27 cellular contexts compared by ENCODE assay signal in the genomic region with DNA sequence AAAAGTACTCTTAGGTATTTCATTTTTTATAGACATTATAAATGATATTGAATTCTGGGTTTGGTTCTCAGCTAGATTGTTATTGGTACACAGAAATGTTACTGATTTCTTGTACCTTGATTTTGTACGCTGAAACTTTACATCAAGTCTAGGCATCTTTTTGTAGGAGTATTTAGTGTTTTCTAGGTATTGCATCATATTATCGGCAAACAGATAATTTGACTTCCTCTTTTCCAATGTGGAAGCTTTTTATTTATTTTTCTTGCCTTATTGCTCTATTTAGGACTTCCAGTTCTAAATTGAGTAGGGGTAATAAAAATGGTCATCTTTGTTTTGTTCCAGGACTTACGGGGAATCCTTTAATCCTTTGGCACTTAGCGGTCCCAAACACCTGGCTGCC.
"Had no signal": no experiment of that assay in that cellular context is flagged by ENCODE, and none has a peak within 500 bp of the region (broad histone marks: within the 10 kb centered on the region; RNA-seq: fewer than 3 reads in every experiment).

No MANE protein-coding gene starts in this region.

- H3K27ac ChIP-seq: HL-60, SJSA1, SK-N-MC had no signal

- FAIRE-seq: HTR-8/SVneo, RCC 7860 had no signal

- H3K36me3 ChIP-seq: SJSA1 had no signal

- DNase-seq: Karpas-422; MM.1S; NCI-H1048; NCI-H1105 treated with DMSO at 0.1 percent for 48 hours; NCI-H1417 treated with DMSO at 0.1 percent for 48 hours; NCI-H146; NCI-H1694 treated with DMSO at 0.1 percent for 48 hours; NCI-H2029; NCI-H2081 treated with DMSO at 0.1 percent for 48 hours; NCI-H2171; NCI-H226; NCI-H446; NCI-H510A; NCI-H524 treated with DMSO at 0.1 percent for 48 hours; NCI-H69; NCI-H774; NK-92 treated with Interleukin-12 subunit alpha and Interleukin-12 subunit beta, amount 100 ng/mL, for 24 hours; Right ventricle myocardium superior; RPMI8226; SIG-M5; SW 1271; T-cell had no signal

- H3K27me3 ChIP-seq: SJSA1 had no signal

- ATAC-seq: T-cell had no signal

- H3K4me3 ChIP-seq: SJSA1, SK-N-MC had no signal

- H3K4me1 ChIP-seq: SJSA1 had no signal

- H3K9me3 ChIP-seq: SJSA1 had no signal
